8 cellular contexts compared by ENCODE assay signal in the genomic region with DNA sequence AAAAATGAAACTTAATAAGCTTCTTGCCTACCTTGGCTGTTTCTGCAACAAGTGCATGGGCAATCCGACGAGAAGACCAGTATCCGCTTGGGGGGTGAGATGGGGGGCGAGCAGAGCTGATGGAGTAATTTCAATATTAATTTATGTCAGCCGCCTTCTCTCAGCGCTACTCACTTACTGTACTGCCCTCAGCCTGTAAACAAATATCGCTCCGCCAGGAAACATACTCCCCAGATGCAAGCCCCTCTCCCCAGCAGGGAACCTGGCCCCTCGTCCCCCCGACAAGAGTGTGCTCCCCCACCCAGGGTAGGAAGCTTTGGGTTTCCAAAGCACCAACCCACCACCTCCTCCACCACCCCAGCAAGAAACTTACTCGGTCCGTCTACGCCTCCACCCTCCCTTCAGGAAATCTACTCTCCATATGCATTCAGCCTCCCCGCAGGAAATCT. TPM values are rescaled to one million over a fixed set of nuclear protein-coding genes. Genes with fewer than 3 reads are reported as not detected.
DNase-seq lines count a peak whose midpoint lies in the region; ATAC-seq and TF ChIP-seq lines count a peak whose summit lies in the region.

No MANE protein-coding gene starts in this region.

- H3K9me2 ChIP-seq in OCI-LY1 (ENCODE audit: low read depth, low read length): no peaks in the 10 kb centered on the region

- H3K4me1 Mint-ChIP-seq in chondrocyte (ENCODE audit: low read depth): peaks cover 28% of the 10 kb centered on the region
- peaks cover 56 to 58% of the 10 kb centered on the region in 2 donors for H3K4me1 Mint-ChIP-seq in natural killer cell treated with Interleukin-12 subunit alpha and Interleukin-12 subunit beta and Interleukin-15 and Interleukin-18, amount 100 ng/mL, for 72 hours (ENCODE audit: low read depth in 2 of 2)

- H3K79me2 ChIP-seq in OCI-LY1 (ENCODE audit: insufficient read depth, low read length): no peaks in the 10 kb centered on the region

- peak overlapping the region; percentile 72 for H3K4me2 ChIP-seq in OCI-LY1 (ENCODE audit: low read length)

- peak overlapping the region; percentile 96 for H3K4me3 Mint-ChIP-seq in chondrocyte (ENCODE audit: unreplicated experiment)
- H3K4me3 Mint-ChIP-seq in natural killer cell treated with Interleukin-12 subunit alpha and Interleukin-12 subunit beta and Interleukin-15 and Interleukin-18, amount 100 ng/mL, for 72 hours: peak overlapping the region; percentile 99

- H3K4me1 ChIP-seq in OCI-LY1 (ENCODE audit: insufficient read depth, low read length, severe bottlenecking): peaks cover 27% of the 10 kb centered on the region

- no peak overlapping the region for H2AFZ ChIP-seq in OCI-LY1 (ENCODE audit: low read length)

- no peak for ATAC-seq in natural killer cell treated with Interleukin-12 subunit alpha and Interleukin-12 subunit beta and Interleukin-15 and Interleukin-18, amount 100 ng/mL, for 72 hours
- ATAC-seq in HG02870 (IDR thresholded peaks at IDR 0.05; ENCODE audit: unreplicated experiment): no peak

- H3K27ac ChIP-seq in OCI-LY1 (ENCODE audit: low read depth, low read length, poor library complexity, severe bottlenecking): no peak overlapping the region

- H3K27me3 Mint-ChIP-seq in chondrocyte (ENCODE audit: low read depth): no peaks in the 10 kb centered on the region
- no peaks in the 10 kb centered on the region for H3K27me3 Mint-ChIP-seq in natural killer cell treated with Interleukin-12 subunit alpha and Interleukin-12 subunit beta and Interleukin-15 and Interleukin-18, amount 100 ng/mL, for 72 hours

- peak overlapping the region; percentile 55; the same call in 1 of the 2 replicates for H3K9ac ChIP-seq in OCI-LY1 (ENCODE audit: low read length)

- no peaks in the 10 kb centered on the region for H4K20me1 ChIP-seq in OCI-LY1 (ENCODE audit: insufficient read depth, low read length)

- H3K36me3 ChIP-seq in OCI-LY1 (ENCODE audit: insufficient read depth, low read length): no peaks in the 10 kb centered on the region

- H3K27ac Mint-ChIP-seq in chondrocyte (ENCODE audit: unreplicated experiment): peak overlapping the region; percentile 86
- peak overlapping the region; percentile 85 to 98 for H3K27ac Mint-ChIP-seq in natural killer cell treated with Interleukin-12 subunit alpha and Interleukin-12 subunit beta and Interleukin-15 and Interleukin-18, amount 100 ng/mL, for 72 hours

- no peaks in the 10 kb centered on the region for H3K36me3 Mint-ChIP-seq in chondrocyte (ENCODE audit: low read depth)
- no peaks in the 10 kb centered on the region for H3K36me3 Mint-ChIP-seq in natural killer cell treated with Interleukin-12 subunit alpha and Interleukin-12 subunit beta and Interleukin-15 and Interleukin-18, amount 100 ng/mL, for 72 hours

- DNase-seq in NCI-H82 treated with DMSO at 0.1 percent for 48 hours (lab: John Stamatoyannopoulos, UW; ENCODE audit: unreplicated experiment) (peak; percentile 65), NCI-H82 (lab: John Stamatoyannopoulos, UW) (no peak), chondrocyte (ENCODE audit: low spot score) (no peak), HuH-7.5 (ENCODE audit: low spot score) (no peak)
- DNase-seq in natural killer cell treated with Interleukin-12 subunit alpha and Interleukin-12 subunit beta and Interleukin-15 and Interleukin-18, amount 100 ng/mL, for 72 hours (ENCODE audit: low spot score): no peak
- DNase-seq in activated CD4-positive, CD25-positive, alpha-beta regulatory T cell (lab: John Stamatoyannopoulos, UW): no peak

- H3K9me3 ChIP-seq in OCI-LY1 (ENCODE audit: low read length): no peaks in the 10 kb centered on the region

- H3F3A ChIP-seq in OCI-LY1 (ENCODE audit: insufficient read depth, low read length): no peaks in the 10 kb centered on the region

- peak overlapping the region; percentile 60 for H3K4me3 ChIP-seq in OCI-LY1 (ENCODE audit: low read depth, low read length, poor library complexity, severe bottlenecking)

- no peak for TF ChIP-seq CTCF in OCI-LY1 (IDR thresholded peaks at IDR 0.05; ENCODE audit: low read length)
- TF ChIP-seq CTCF in chondrocyte (IDR thresholded peaks at IDR 0.05): no peak

- no peaks in the 10 kb centered on the region for H3K9me3 Mint-ChIP-seq in chondrocyte (ENCODE audit: low read depth)
- no peaks in the 10 kb centered on the region for H3K9me3 Mint-ChIP-seq in natural killer cell treated with Interleukin-12 subunit alpha and Interleukin-12 subunit beta and Interleukin-15 and Interleukin-18, amount 100 ng/mL, for 72 hours

- H3K27me3 ChIP-seq in OCI-LY1 (ENCODE audit: insufficient read depth, low read length): no peaks in the 10 kb centered on the region; the same call in 1 of the 2 replicates

RNA-seq across cellular contexts. Expression of gene TRERF1, which starts 0.6 kb away (rescaled TPM):
- 1.8 to 3.3 TPM (median 2.4 TPM) in 3 replicates for total RNA-seq in chondrocyte
- total RNA-seq in natural killer cell treated with Interleukin-12 subunit alpha and Interleukin-12 subunit beta and Interleukin-15 and Interleukin-18, amount 100 ng/mL, for 72 hours: 10 to 100 TPM; 33.2 to 35.3 TPM
